In genomic region chr12:544142-544541, GRCh38 we compare ENCODE assay signal across 14 cellular contexts.
A peak's percentile ranks its signal among the peaks of the same experiment; 100 is the strongest.
DNase-seq lines count a peak whose midpoint lies in the region; ATAC-seq and TF ChIP-seq lines count a peak whose summit lies in the region.
"Had no signal": no experiment of that assay in that cellular context is flagged by ENCODE, and none has a peak within 500 bp of the region (broad histone marks: within the 10 kb centered on the region; RNA-seq: fewer than 3 reads in every experiment).

No MANE protein-coding gene starts in this region.

- peak overlapping the region; percentile 0 for H3K27ac Mint-ChIP-seq in activated naive CD4-positive, alpha-beta T cell treated with anti-CD3 and anti-CD28 coated beads, Interleukin-2, amount 50 U/mL, for 24 hours
- no peak overlapping the region for H3K27ac Mint-ChIP-seq in nephron progenitor cell
- H3K27ac Mint-ChIP-seq in type B pancreatic cell: peak overlapping the region; percentile 49
- H3K27ac Mint-ChIP-seq: CD4-positive, alpha-beta T cell; GM23338 had no signal

- no peaks in the 10 kb centered on the region for H3K36me3 ChIP-seq in RWPE2 (ENCODE audit: low read depth)

- no peaks in the 10 kb centered on the region for H3K9me3 ChIP-seq in RWPE2 (ENCODE audit: severe bottlenecking)

- H3K4me3 Mint-ChIP-seq in activated naive CD4-positive, alpha-beta T cell treated with anti-CD3 and anti-CD28 coated beads, Interleukin-2, amount 50 U/mL, for 24 hours: no peak overlapping the region
- peak overlapping the region; percentile 10 for H3K4me3 Mint-ChIP-seq in nephron progenitor cell
- H3K4me3 Mint-ChIP-seq in type B pancreatic cell: no peak overlapping the region
- H3K4me3 Mint-ChIP-seq: CD4-positive, alpha-beta T cell; GM23338 had no signal

- no peaks in the 10 kb centered on the region for H3K36me3 Mint-ChIP-seq in activated naive CD4-positive, alpha-beta T cell treated with anti-CD3 and anti-CD28 coated beads, Interleukin-2, amount 50 U/mL, for 24 hours
- H3K36me3 Mint-ChIP-seq in nephron progenitor cell (ENCODE audit: low read depth): no peaks in the 10 kb centered on the region
- H3K36me3 Mint-ChIP-seq in type B pancreatic cell: peaks cover 15% of the 10 kb centered on the region

- peaks cover 24% of the 10 kb centered on the region for H3K4me1 Mint-ChIP-seq in activated naive CD4-positive, alpha-beta T cell treated with anti-CD3 and anti-CD28 coated beads, Interleukin-2, amount 50 U/mL, for 24 hours
- H3K4me1 Mint-ChIP-seq in nephron progenitor cell (peaks cover 48% of the 10 kb centered on the region), type B pancreatic cell (ENCODE audit: unreplicated experiment) (peaks cover 20% of the 10 kb centered on the region)

- no peak overlapping the region for H3K4me3 ChIP-seq in RWPE2 (ENCODE audit: severe bottlenecking)
- H3K4me3 ChIP-seq: GM23338 had no signal

- no peak for DNase-seq in activated naive CD4-positive, alpha-beta T cell (lab: John Stamatoyannopoulos, UW)
- DNase-seq in RWPE2 (ENCODE audit: low spot score) (peak; percentile 51), nephron progenitor cell (no peak), type B pancreatic cell (ENCODE audit: extremely low spot score, unreplicated experiment) (no peak), CD1c-positive myeloid dendritic cell (ENCODE audit: extremely low spot score) (no peak)
- DNase-seq: Calu3; CD4-positive, alpha-beta T cell; DMS 273 treated with DMSO at 0.1 percent for 48 hours; H7 had no signal

- H3K27me3 ChIP-seq in RWPE2 (ENCODE audit: insufficient read depth, poor library complexity, severe bottlenecking): no peaks in the 10 kb centered on the region

- TF ChIP-seq CTCF in RWPE2 (IDR thresholded peaks at IDR 0.05; ENCODE audit: poor library complexity, severe bottlenecking): no peak
- TF ChIP-seq CTCF in nephron progenitor cell (IDR thresholded peaks at IDR 0.05): no peak
- TF ChIP-seq CTCF in type B pancreatic cell (conservative IDR thresholded peaks at IDR 0.05): no peak

- no peaks in the 10 kb centered on the region for H3K9me3 Mint-ChIP-seq in activated naive CD4-positive, alpha-beta T cell treated with anti-CD3 and anti-CD28 coated beads, Interleukin-2, amount 50 U/mL, for 24 hours
- H3K9me3 Mint-ChIP-seq in nephron progenitor cell: no peaks in the 10 kb centered on the region
- peaks cover 4% of the 10 kb centered on the region for H3K9me3 Mint-ChIP-seq in type B pancreatic cell
- H3K9me3 Mint-ChIP-seq: CD4-positive, alpha-beta T cell; GM23338 had no signal

- H3K4me1 ChIP-seq in RWPE2 (ENCODE audit: insufficient read depth, poor library complexity, severe bottlenecking): peaks cover under 1% of the 10 kb centered on the region

- no peak overlapping the region for H3K27ac ChIP-seq in RWPE2 (ENCODE audit: poor library complexity, severe bottlenecking)
- H3K27ac ChIP-seq: 22Rv1, HL-60 had no signal

- H3K27me3 Mint-ChIP-seq in activated naive CD4-positive, alpha-beta T cell treated with anti-CD3 and anti-CD28 coated beads, Interleukin-2, amount 50 U/mL, for 24 hours: peaks cover 3% of the 10 kb centered on the region
- H3K27me3 Mint-ChIP-seq in nephron progenitor cell (ENCODE audit: low read depth, poor library complexity): peaks cover 13% of the 10 kb centered on the region
- peaks cover 10% of the 10 kb centered on the region for H3K27me3 Mint-ChIP-seq in type B pancreatic cell

- ATAC-seq in RWPE2 (ENCODE audit: low read depth) (no peak), GM18867 (IDR thresholded peaks at IDR 0.05; ENCODE audit: unreplicated experiment) (no peak)
- ATAC-seq: GM23338 had no signal
